Comparison of ENCODE assay signal across 10 cellular contexts in the genomic region with DNA sequence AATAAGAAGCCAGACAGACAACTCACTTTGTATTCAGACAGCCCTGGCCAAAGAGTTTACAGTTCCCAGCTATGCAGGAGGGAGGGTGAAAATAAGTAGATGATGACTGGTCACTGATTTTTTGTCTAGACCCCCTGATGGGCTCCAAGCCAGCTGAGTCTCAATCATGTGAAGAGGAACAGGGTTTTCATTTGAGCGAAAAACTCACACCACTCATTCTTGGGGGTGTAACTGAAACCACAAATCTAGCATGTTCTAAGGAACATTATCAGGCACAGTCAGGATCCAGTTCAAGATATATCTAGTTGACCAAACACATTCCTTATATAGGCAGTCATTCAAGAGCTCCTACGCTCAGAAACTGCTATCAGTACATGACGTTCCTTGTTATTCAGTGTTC. TPM values are rescaled to one million over a fixed set of nuclear protein-coding genes. Genes with fewer than 3 reads are reported as not detected.
DNase-seq lines count a peak whose midpoint lies in the region; ATAC-seq, FAIRE-seq and TF ChIP-seq lines count a peak whose summit lies in the region.
"Had no signal": no experiment of that assay in that cellular context is flagged by ENCODE, and none has a peak within 500 bp of the region (broad histone marks: within the 10 kb centered on the region; RNA-seq: fewer than 3 reads in every experiment).

No MANE protein-coding gene starts in this region.

- H3K79me2 ChIP-seq in endothelial cell of umbilical vein (ENCODE audit: control insufficient read depth, insufficient read depth, low read length) = no peaks in the 10 kb centered on the region

- no peak for FAIRE-seq in endothelial cell of umbilical vein (lab: Jason Lieb, UNC)

- H3K4ac ChIP-seq in mesenchymal stem cell (ENCODE audit: low read depth in 1 of 2, low read length in 2 of 2) = peak overlapping the region in 1 of 2 experiments; percentile 7

- POLR2A ChIA-PET in endothelial cell of umbilical vein (lab: Charles Lee) = no interaction called here

- intact Hi-C loops in endothelial cell of umbilical vein (cut with micrococcal nuclease) = loop anchor here (5.0 kb wide), 1 partner anchor 118 kb away; no protein-coding TSS in a partner anchor
- intact Hi-C loops in vagina (cut with DNase I) = no loop called here

- H3K23ac ChIP-seq in mesenchymal stem cell (ENCODE audit: low read length in 2 of 2) = no peak overlapping the region

- H3K9me3 ChIP-seq in endothelial cell of umbilical vein (replicated peaks; ENCODE audit: control insufficient read depth, insufficient read depth, low read length) (no peaks in the 10 kb centered on the region), mesenchymal stem cell (ENCODE audit: control insufficient read depth, low read length) (no peaks in the 10 kb centered on the region), vagina (no peaks in the 10 kb centered on the region)
- H3K9me3 ChIP-seq: adrenal gland had no signal

- H2BK5ac ChIP-seq in mesenchymal stem cell (ENCODE audit: low read depth, low read length, poor library complexity, severe bottlenecking) = peak overlapping the region; percentile 60

- DNase-seq in OCI-M1 (lab: John Stamatoyannopoulos, UW) (peak; percentile 93), endothelial cell of umbilical vein (ENCODE audit: low read depth, low spot score) (no peak), mesenchymal stem cell (peak; percentile 98), vagina (ENCODE audit: extremely low spot score in 2 of 2) (no peak), pons (ENCODE audit: low spot score) (no peak)
- DNase-seq: activated CD8-positive, alpha-beta memory T cell treated with anti-CD3 and anti-CD28 coated beads, Interleukin-2, amount 50 U/mL, for 48 hours; NCI-H2029 had no signal

- no peak for ATAC-seq in GM18505 (IDR thresholded peaks at IDR 0.05; ENCODE audit: unreplicated experiment)
- ATAC-seq in GM18502 (IDR thresholded peaks at IDR 0.05; ENCODE audit: poor library complexity, unreplicated experiment) = no peak

- TF ChIP-seq CTCF in endothelial cell of umbilical vein (IDR thresholded peaks at IDR 0.05; ENCODE audit: extremely low read depth in 1 of 2, insufficient read depth in 1 of 2, low read depth in 1 of 2, low read length in 2 of 2) (no peak), vagina (IDR thresholded peaks at IDR 0.05) (no peak)

- no peak overlapping the region for H3K18ac ChIP-seq in mesenchymal stem cell (ENCODE audit: low read depth in 1 of 2, low read length in 2 of 2)

- H3K4me2 ChIP-seq in endothelial cell of umbilical vein (ENCODE audit: insufficient read depth, low read length) = no peak overlapping the region
- no peak overlapping the region for H3K4me2 ChIP-seq in mesenchymal stem cell (ENCODE audit: low read length, poor library complexity, severe bottlenecking)

- no peak overlapping the region for H4K91ac ChIP-seq in mesenchymal stem cell (ENCODE audit: low read length)

- dilution Hi-C loops in endothelial cell of umbilical vein (cut with MboI; ENCODE audit: extremely low pct_ligation_motif_present, low sequenced_read_pairs) = no loop called here

- no peaks in the 10 kb centered on the region for H3K9me1 ChIP-seq in endothelial cell of umbilical vein (replicated peaks; ENCODE audit: control insufficient read depth, extremely low read depth, insufficient read depth, low read length)

- no peak overlapping the region for H3K9ac ChIP-seq in endothelial cell of umbilical vein (replicated peaks; ENCODE audit: extremely low read depth, insufficient read depth, low read length)
- peak overlapping the region; percentile 81 for H3K9ac ChIP-seq in mesenchymal stem cell (ENCODE audit: low read length)

- H4K20me1 ChIP-seq in endothelial cell of umbilical vein (replicated peaks; ENCODE audit: control insufficient read depth, extremely low read depth, insufficient read depth, low read length) = no peaks in the 10 kb centered on the region

- no peak overlapping the region for H2BK120ac ChIP-seq in mesenchymal stem cell (ENCODE audit: low read depth, low read length)

- H3K36me3 ChIP-seq in endothelial cell of umbilical vein (ENCODE audit: control insufficient read depth in 2 of 2, extremely low read depth in 1 of 2, insufficient read depth in 2 of 2, low read length in 2 of 2) (no peaks in the 10 kb centered on the region), mesenchymal stem cell (ENCODE audit: control insufficient read depth in 1 of 2, insufficient read depth in 2 of 2, low read depth in 1 of 2, low read length in 2 of 2) (peaks cover 13 to 14% of the 10 kb centered on the region in 2 experiments), vagina (no peaks in the 10 kb centered on the region)
- H3K36me3 ChIP-seq: adrenal gland had no signal

- TF ChIP-seq POLR2A in endothelial cell of umbilical vein (IDR thresholded peaks at IDR 0.05; ENCODE audit: low read depth, low read length) (no peak), vagina (IDR thresholded peaks at IDR 0.05) (no peak), GM18505 (IDR thresholded peaks at IDR 0.05; ENCODE audit: borderline replicate concordance, extremely low read depth, insufficient read depth, insufficient read length) (no peak)

- H3K27ac ChIP-seq in endothelial cell of umbilical vein (ENCODE audit: insufficient read depth, low read depth, low read length) = no peak overlapping the region
- peak overlapping the region; percentile 79 for H3K27ac ChIP-seq in mesenchymal stem cell (ENCODE audit: low read length, poor library complexity, severe bottlenecking)
- H3K27ac ChIP-seq in vagina = peak overlapping the region; percentile 26

- H2BK15ac ChIP-seq in mesenchymal stem cell (ENCODE audit: low read depth, poor library complexity, severe bottlenecking) = no peak overlapping the region

- no peak overlapping the region for H2AFZ ChIP-seq in endothelial cell of umbilical vein (ENCODE audit: low read depth, low read length)
- no peak overlapping the region for H2AFZ ChIP-seq in mesenchymal stem cell (ENCODE audit: low read depth, low read length)

- H4K8ac ChIP-seq in mesenchymal stem cell (ENCODE audit: low read length) = no peak overlapping the region

- H2BK12ac ChIP-seq in mesenchymal stem cell (ENCODE audit: low read length in 2 of 2) = no peak overlapping the region

- H3K27me3 ChIP-seq in endothelial cell of umbilical vein (ENCODE audit: control insufficient read depth in 2 of 2, insufficient read depth in 2 of 2, low read length in 2 of 2) = no peaks in the 10 kb centered on the region
- no peaks in the 10 kb centered on the region for H3K27me3 ChIP-seq in mesenchymal stem cell (ENCODE audit: control insufficient read depth in 1 of 2, insufficient read depth in 1 of 2, low read length in 2 of 2)
- no peaks in the 10 kb centered on the region for H3K27me3 ChIP-seq in vagina
- H3K27me3 ChIP-seq: adrenal gland had no signal

- no peak overlapping the region for H3K14ac ChIP-seq in mesenchymal stem cell (ENCODE audit: low read length in 2 of 2)

- CTCF ChIA-PET in endothelial cell of umbilical vein (lab: Charles Lee) = interaction anchor here (1.6 to 3.7 kb wide), 2 partner anchors 47 to 119 kb away, joined by 3 to 13 read pairs; no protein-coding TSS in a partner anchor

- H3K79me1 ChIP-seq in mesenchymal stem cell (replicated peaks; ENCODE audit: low read length, poor library complexity, severe bottlenecking) = peaks cover 20% of the 10 kb centered on the region

- H3K4me3 ChIP-seq in endothelial cell of umbilical vein (replicated peaks in 1 of 3; ENCODE audit: insufficient read depth in 1 of 3, low read depth in 1 of 3, low read length in 3 of 3) (no peak overlapping the region), mesenchymal stem cell (ENCODE audit: insufficient read depth in 1 of 2, low read depth in 1 of 2, low read length in 2 of 2) (no peak overlapping the region), vagina (no peak overlapping the region)
- H3K4me3 ChIP-seq: adrenal gland had no signal

- BruUV-seq in endothelial cell of umbilical vein (replicated peaks; lab: Mats Ljungman, UMichigan) = no TSS peak

- H2AK5ac ChIP-seq in mesenchymal stem cell (ENCODE audit: low read length, severe bottlenecking) = peak overlapping the region; percentile 73

- H3K4me1 ChIP-seq in endothelial cell of umbilical vein (ENCODE audit: control insufficient read depth, extremely low read depth, insufficient read depth, low read length) (peaks cover 12% of the 10 kb centered on the region), mesenchymal stem cell (ENCODE audit: control insufficient read depth, insufficient read depth, low read depth, low read length) (peaks cover 11% of the 10 kb centered on the region), vagina (peaks cover 32% of the 10 kb centered on the region)

- WGBS in mesenchymal stem cell = 12% methylated on average over 2 of the region's 3 CpGs

TF ChIP-seq in endothelial cell of umbilical vein, 7 proteins besides CTCF, POLR2A, EP300 and RAD21:
- TF ChIP-seq FOS (IDR thresholded peaks at IDR 0.05; ENCODE audit: borderline replicate concordance, insufficient read depth, low read length) (no peak), GATA2 (IDR thresholded peaks at IDR 0.05; ENCODE audit: insufficient read depth, insufficient read length, low read depth, low read length) (peak; percentile 28), MYC (IDR thresholded peaks at IDR 0.05; ENCODE audit: low read depth, low read length) (no peak), JUN (IDR thresholded peaks at IDR 0.05; ENCODE audit: borderline replicate concordance, insufficient read depth, insufficient read length, low read depth) (no peak)
- TF ChIP-seq, protein P1, sequence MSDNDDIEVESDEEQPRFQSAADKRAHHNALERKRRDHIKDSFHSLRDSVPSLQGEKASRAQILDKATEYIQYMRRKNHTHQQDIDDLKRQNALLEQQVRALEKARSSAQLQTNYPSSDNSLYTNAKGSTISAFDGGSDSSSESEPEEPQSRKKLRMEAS (IDR thresholded peaks at IDR 0.05; ENCODE audit: insufficient read depth, insufficient read length) = no peak

RNA-seq across cellular contexts. Expression of a gene that starts 59.0 kb away (rescaled TPM):
- total RNA-seq in endothelial cell of umbilical vein (11.1 and 14.5 TPM in 2 replicates), vagina (78.3 TPM)
- polyA plus RNA-seq in endothelial cell of umbilical vein = 7.6 and 11.4 TPM in 2 replicates
- polyA plus RNA-seq in endothelial cell of umbilical vein (2011; cell fraction: cytosol; rRNA removed) = 10.9 and 12.3 TPM in 2 replicates
- polyA plus RNA-seq in endothelial cell of umbilical vein (2011; cell fraction: nucleus; rRNA removed) = 11.8 and 12.1 TPM in 2 replicates
- 11.6 and 15.5 TPM in 2 replicates for polyA plus RNA-seq in endothelial cell of umbilical vein (2012)
- 5.8 and 12.4 TPM in 2 replicates for polyA minus RNA-seq in endothelial cell of umbilical vein
- polyA minus RNA-seq in endothelial cell of umbilical vein (2011; cell fraction: cytosol; rRNA and poly(A)+ RNA removed) = not detected
- polyA minus RNA-seq in endothelial cell of umbilical vein (2011; cell fraction: nucleus; rRNA and poly(A)+ RNA removed) = 10.3 and 13.6 TPM in 2 replicates
- 22.4 TPM for polyA plus RNA-seq in mesenchymal stem cell (2013, experiment 1 of 2)
- polyA plus RNA-seq in mesenchymal stem cell (2013, experiment 2 of 2) = 23.5 TPM

Comparison
In these comparisons a context has a peak if more than half of its experiments do, and no peak if none do; other contexts are left out.
1. DNase-seq: peak in OCI-M1 (single experiment) and mesenchymal stem cell (single experiment); none in endothelial cell of umbilical vein (single experiment), vagina (0 of 2) and pons (single experiment).